Comparison of ENCODE assay signal across 16 cellular contexts in genomic region chr1:89854140-89854539, GRCh38.
"Had no signal": no experiment of that assay in that cellular context is flagged by ENCODE, and none has a peak within 500 bp of the region (broad histone marks: within the 10 kb centered on the region; RNA-seq: fewer than 3 reads in every experiment).

No MANE protein-coding gene starts in this region.

- H3K4me3 Mint-ChIP-seq: activated naive CD8-positive, alpha-beta T cell; natural killer cell treated with Interleukin-12 subunit alpha and Interleukin-12 subunit beta and Interleukin-15 and Interleukin-18, amount 100 ng/mL, for 72 hours had no signal

- H3K36me3 Mint-ChIP-seq: natural killer cell treated with Interleukin-12 subunit alpha and Interleukin-12 subunit beta and Interleukin-15 and Interleukin-18, amount 100 ng/mL, for 72 hours had no signal

- H3K27me3 ChIP-seq: breast epithelium, right atrium auricular region, upper lobe of left lung had no signal

- H3K27me3 Mint-ChIP-seq: activated naive CD8-positive, alpha-beta T cell; natural killer cell treated with Interleukin-12 subunit alpha and Interleukin-12 subunit beta and Interleukin-15 and Interleukin-18, amount 100 ng/mL, for 72 hours; progenitor cell of endocrine pancreas had no signal

- DNase-seq: activated CD4-positive, alpha-beta T cell treated with anti-CD3 and anti-CD28 coated beads for 48 hours; activated effector memory CD4-positive, alpha-beta T cell treated with anti-CD3 and anti-CD28 coated beads, Interleukin-2, amount 50 U/mL, for 16 hours; aorta; cerebellar nuclear complex; effector memory CD4-positive, alpha-beta T cell; foreskin melanocyte; mesenchymal stem cell; nucleus accumbens; stimulated activated CD4-positive, alpha-beta T cell treated with anti-CD3 and anti-CD28 coated beads, Interleukin-2, amount 100 ng/mL, for 48 hours; upper lobe of left lung; WERI-Rb-1 had no signal

- H3K9me3 ChIP-seq: breast epithelium, right atrium auricular region, upper lobe of left lung had no signal

- H3K4me3 ChIP-seq: breast epithelium, right atrium auricular region, upper lobe of left lung had no signal

- H3K4me1 ChIP-seq: breast epithelium, right atrium auricular region, upper lobe of left lung had no signal

- ATAC-seq: natural killer cell treated with Interleukin-12 subunit alpha and Interleukin-12 subunit beta and Interleukin-15 and Interleukin-18, amount 100 ng/mL, for 72 hours had no signal

- H3K9me3 Mint-ChIP-seq: natural killer cell treated with Interleukin-12 subunit alpha and Interleukin-12 subunit beta and Interleukin-15 and Interleukin-18, amount 100 ng/mL, for 72 hours had no signal

- H3K27ac Mint-ChIP-seq: activated naive CD8-positive, alpha-beta T cell; natural killer cell treated with Interleukin-12 subunit alpha and Interleukin-12 subunit beta and Interleukin-15 and Interleukin-18, amount 100 ng/mL, for 72 hours; progenitor cell of endocrine pancreas had no signal

- H3K36me3 ChIP-seq: breast epithelium, right atrium auricular region, upper lobe of left lung had no signal

- H3K27ac ChIP-seq: breast epithelium, right atrium auricular region, upper lobe of left lung, WERI-Rb-1 had no signal
